Comparison of ENCODE assay signal across 22 cellular contexts in the genomic region with DNA sequence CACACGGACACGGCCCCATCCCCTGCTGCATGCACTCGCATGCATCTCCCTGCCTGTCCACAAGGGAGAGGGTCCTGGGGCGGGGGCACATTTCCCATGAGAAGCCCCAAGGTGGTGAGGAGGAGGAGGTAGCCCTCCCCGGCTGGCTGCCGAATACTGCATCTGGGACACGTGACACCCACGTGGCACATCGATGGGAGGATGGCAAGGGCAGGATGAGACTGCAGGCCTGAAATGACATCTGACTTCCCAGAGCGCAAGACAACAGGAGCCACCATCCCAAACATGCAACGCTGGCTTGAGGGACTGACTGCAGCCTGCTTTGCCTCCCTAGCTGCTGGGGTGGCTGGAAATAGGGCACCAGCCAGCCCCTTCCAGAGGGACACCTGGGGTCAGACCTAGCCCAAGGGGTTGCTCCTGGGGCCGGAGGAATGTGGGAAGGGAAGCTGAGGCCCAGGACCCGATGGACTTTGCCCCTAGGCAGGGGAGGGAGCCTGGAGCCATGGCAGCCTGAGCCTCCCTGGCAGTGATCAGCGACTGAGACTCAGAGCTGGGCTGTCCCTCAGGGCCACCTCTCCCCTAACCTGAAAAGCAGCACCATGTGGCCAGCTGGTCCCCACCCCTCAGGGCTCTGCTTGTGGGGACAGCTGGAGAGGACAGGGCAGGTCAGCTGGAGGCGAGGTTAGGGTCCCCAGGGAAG. TPM values are rescaled to one million over a fixed set of nuclear protein-coding genes. Genes with fewer than 3 reads are reported as not detected.
DNase-seq lines count a peak whose midpoint lies in the region; ATAC-seq, FAIRE-seq and TF ChIP-seq lines count a peak whose summit lies in the region.
"Had no signal": no experiment of that assay in that cellular context is flagged by ENCODE, and none has a peak within 500 bp of the region (broad histone marks: within the 10 kb centered on the region; RNA-seq: fewer than 3 reads in every experiment).

No MANE protein-coding gene starts in this region.

- no peak for TF ChIP-seq EP300 in SK-N-SH (IDR thresholded peaks at IDR 0.05; ENCODE audit: borderline replicate concordance in 1 of 2, low read depth in 1 of 2, low read length in 1 of 2)
- TF ChIP-seq EP300 in K562 (IDR thresholded peaks at IDR 0.05; ENCODE audit: low read length), result no peak

- H3F3A ChIP-seq in SK-N-SH (replicated peaks; ENCODE audit: insufficient read depth), result peaks cover 34% of the 10 kb centered on the region

- H3K4me2 ChIP-seq in SK-N-SH (no peak overlapping the region), K562 (ENCODE audit: insufficient read depth, low read length) (no peak overlapping the region)

- TF ChIP-seq CTCF in SK-N-SH (IDR thresholded peaks at IDR 0.05) (no peak), K562 (IDR thresholded peaks at IDR 0.05 in 2 of 3, conservative IDR thresholded peaks at IDR 0.05 in 1 of 3; ENCODE audit: insufficient read depth in 2 of 3, low read depth in 1 of 3, low read length in 3 of 3) (0 out of 6 replicates have a peak, but pooled peaks of 1 of the 3 experiments have one; percentile 15), left lung (IDR thresholded peaks at IDR 0.05) (no peak)

- H3K79me2 ChIP-seq in SK-N-SH (ENCODE audit: insufficient read depth) (peaks cover 7% of the 10 kb centered on the region; the same call in 1 of the 2 replicates), K562 (ENCODE audit: control insufficient read depth, insufficient read depth, low read length) (no peaks in the 10 kb centered on the region)

- POLR2A ChIA-PET in SK-N-SH (lab: Yijun Ruan, JAX) (interaction anchor here (0.8 to 0.9 kb wide), 2 partner anchors 9 to 14 kb away, joined by 3 read pairs; no protein-coding TSS in a partner anchor), K562 (lab: Yijun Ruan, JAX) (interaction anchor here (0.6 to 2.3 kb wide), 6 partner anchors 8 to 100 kb away, joined by 3 to 10 read pairs (median 3); no protein-coding TSS in a partner anchor)

- no peak for TF ChIP-seq RAD21 in SK-N-SH (IDR thresholded peaks at IDR 0.05; ENCODE audit: low read length)
- no peak for TF ChIP-seq RAD21 in K562 (CRISPR knock-in tag; conservative IDR thresholded peaks at IDR 0.05 in 1 of 2, IDR thresholded peaks at IDR 0.05 in 1 of 2)

- peak; percentile 44 for DNase-seq in SK-N-SH
- DNase-seq in K562 (ENCODE audit: extremely low read depth in 1 of 4, low spot score in 3 of 4), result no peak
- DNase-seq in small intestine, result peak; percentile 39
- no peak for DNase-seq in left lung
- DNase-seq: activated CD4-positive, alpha-beta T cell treated with anti-CD3 and anti-CD28 coated beads for 4 hours; BE2C; Calu3; cerebellar nuclear complex; mesenchymal stem cell; MM.1S; naive thymus-derived CD8-positive, alpha-beta T cell; NCI-H1436 treated with DMSO at 0.1 percent for 48 hours; NCI-H69; sigmoid colon; uterus had no signal

- no peaks in the 10 kb centered on the region for H3K9me2 ChIP-seq in SK-N-SH

- intact Hi-C loops in K562 (cut with micrococcal nuclease), result no loop called here
- intact Hi-C loops in left lung (cut with DNase I), result no loop called here

- H2AFZ ChIP-seq in SK-N-SH (ENCODE audit: low read depth), result no peak overlapping the region
- no peak overlapping the region for H2AFZ ChIP-seq in K562 (ENCODE audit: low read depth, low read length)

- peak; percentile 64 for TF ChIP-seq POLR2A in K562 (conservative IDR thresholded peaks at IDR 0.05)

- H3K4me1 ChIP-seq in SK-N-SH (ENCODE audit: control insufficient read depth in 1 of 2, insufficient read depth in 2 of 2, low read depth in 1 of 2, low read length in 1 of 2), result peaks cover 0 to 5% of the 10 kb centered on the region in 2 experiments; a peak in 3 of 4 replicates
- peaks cover 9 to 40% of the 10 kb centered on the region in 2 experiments; a peak in 4 of 5 replicates for H3K4me1 ChIP-seq in K562 (replicated peaks in 1 of 2; ENCODE audit: control insufficient read depth in 2 of 2, insufficient read depth in 2 of 2, low read length in 2 of 2)
- peaks cover 0 to 2% of the 10 kb centered on the region in 2 donors for H3K4me1 ChIP-seq in small intestine (ENCODE audit: control insufficient read depth in 2 of 2, insufficient read depth in 1 of 2, low read depth in 1 of 2, low read length in 1 of 2)
- H3K4me1 ChIP-seq in left lung, result peaks cover 2 to 7% of the 10 kb centered on the region in 2 donors
- H3K4me1 ChIP-seq: pancreas had no signal

- FAIRE-seq in K562 (lab: Jason Lieb, UNC) (no peak), small intestine (lab: Jason Lieb, UNC) (no peak)
- FAIRE-seq: A204.1, pancreas had no signal

- H3K27ac ChIP-seq in SK-N-SH (ENCODE audit: low read depth in 2 of 2, low read length in 1 of 2) (peak overlapping the region in 1 of 2 experiments; percentile 7; a peak in 1 of 4 replicates), K562 (ENCODE audit: extremely low read depth, low read depth, low read length) (no peak overlapping the region), small intestine (ENCODE audit: low read depth in 1 of 2, low read length in 1 of 2) (no peak overlapping the region), left lung (no peak overlapping the region)
- H3K27ac ChIP-seq: gastroesophageal sphincter, pancreas, sigmoid colon, uterus had no signal

- no peaks in the 10 kb centered on the region for H3K27me3 ChIP-seq in SK-N-SH (ENCODE audit: insufficient read depth)
- no peaks in the 10 kb centered on the region; a peak in 1 of 5 replicates for H3K27me3 ChIP-seq in K562 (ENCODE audit: control insufficient read depth in 2 of 2, insufficient read depth in 2 of 2, low read length in 2 of 2)
- H3K27me3 ChIP-seq in small intestine (ENCODE audit: control insufficient read depth in 2 of 2, insufficient read depth in 2 of 2, low read length in 2 of 2), result no peaks in the 10 kb centered on the region
- peaks cover 0 to 18% of the 10 kb centered on the region in 2 donors for H3K27me3 ChIP-seq in left lung
- H3K27me3 ChIP-seq: BE2C, gastroesophageal sphincter, pancreas, sigmoid colon, uterus had no signal

- H3K4me3 ChIP-seq in SK-N-SH (ENCODE audit: low read depth in 2 of 2, low read length in 1 of 2) (no peak overlapping the region), K562 (no peak overlapping the region), small intestine (ENCODE audit: low read depth in 1 of 2, low read length in 2 of 2) (no peak overlapping the region), left lung (no peak overlapping the region)
- H3K4me3 ChIP-seq: gastroesophageal sphincter, pancreas, sigmoid colon, uterus had no signal

- no peak for ATAC-seq in SK-N-SH treated with all-trans-retinoic acid at 6 μM for 48 hours
- ATAC-seq in K562, result peak; percentile 2; the same call in 1 of the 3 replicates
- no peak for ATAC-seq in HG03280 (IDR thresholded peaks at IDR 0.05; ENCODE audit: unreplicated experiment)
- no peak for ATAC-seq in left lung
- ATAC-seq: activated naive CD4-positive, alpha-beta T cell treated with anti-CD3 and anti-CD28 coated beads, Interleukin-2, amount 50 U/mL, for 72 hours; gastroesophageal sphincter; naive thymus-derived CD8-positive, alpha-beta T cell; stimulated activated memory B cell treated with anti-CD40 and anti-IgM and Interleukin-4, amounts not matched to agents 10 μg/mL and 1 μg/mL and 100 μg/mL, for 72 hours had no signal

- H3K36me3 ChIP-seq in SK-N-SH (replicated peaks in 1 of 2; ENCODE audit: control insufficient read depth in 1 of 2, insufficient read depth in 2 of 2, low read length in 1 of 2) (peaks cover 37 to 72% of the 10 kb centered on the region in 2 experiments), K562 (ENCODE audit: control insufficient read depth, insufficient read depth, low read length) (peaks cover 69% of the 10 kb centered on the region; the same call in 2 of the 3 replicates), small intestine (ENCODE audit: control insufficient read depth in 2 of 2, insufficient read depth in 2 of 2, low read length in 2 of 2) (peaks cover 5 to 12% of the 10 kb centered on the region in 2 donors), left lung (peaks cover 0 to 82% of the 10 kb centered on the region in 2 donors)
- H3K36me3 ChIP-seq: uterus had no signal

- in situ Hi-C loops in K562 (cut with MboI), result no loop called here

- 86% methylated on average over 15 of the region's 15 CpGs for WGBS in SK-N-SH (ENCODE audit: low lambda C conversion rate)
- WGBS in K562 (ENCODE audit: insufficient coverage, low coverage, missing lambda C conversion rate), result 87% methylated on average over 15 of the region's 15 CpGs
- WGBS in small intestine, 3 donors, result 71 to 81% (median 75%) methylated on average over 14 to 15 of the region's 15 CpGs

- BruUV-seq in K562 (replicated peaks; lab: Mats Ljungman, UMichigan), result no TSS peak

- H4K20me1 ChIP-seq in SK-N-SH (ENCODE audit: insufficient read depth) (peaks cover 13% of the 10 kb centered on the region; the same call in 1 of the 2 replicates), K562 (replicated peaks; ENCODE audit: control insufficient read depth, insufficient read depth, low read length) (peaks cover 19% of the 10 kb centered on the region)

- no peaks in the 10 kb centered on the region for H3K9me1 ChIP-seq in K562 (ENCODE audit: control insufficient read depth, insufficient read depth, low read length)

- CTCF ChIA-PET in SK-N-SH (lab: Yijun Ruan, JAX), result interaction anchor here (0.7 to 8.8 kb wide), 8 partner anchors 16 to 1019 kb away, joined by 3 to 70 read pairs (median 4); a partner anchor contains a TSS
- CTCF ChIA-PET in K562 (lab: Yijun Ruan, JAX; ENCODE audit: low intra/inter-chr PET ratio), result no interaction called here

- H3K9ac ChIP-seq in SK-N-SH, result no peak overlapping the region
- peak overlapping the region in 1 of 2 experiments; percentile 61; a peak in 2 of 4 replicates for H3K9ac ChIP-seq in K562 (ENCODE audit: insufficient read depth in 1 of 2, low read depth in 2 of 2, low read length in 2 of 2)

- H3K9me3 ChIP-seq in SK-N-SH (no peaks in the 10 kb centered on the region), K562 (replicated peaks; ENCODE audit: control insufficient read depth, insufficient read depth, low read depth, low read length) (no peaks in the 10 kb centered on the region), small intestine (ENCODE audit: control insufficient read depth, low read depth) (no peaks in the 10 kb centered on the region), left lung (no peaks in the 10 kb centered on the region)
- H3K9me3 ChIP-seq: BE2C, gastroesophageal sphincter, pancreas, sigmoid colon, uterus had no signal

RNA-seq across cellular contexts. Expression of a gene that starts 16.1 kb away (rescaled TPM):
- polyA plus RNA-seq in SK-N-SH (2012; rRNA removed) (174 and 206 TPM in 2 replicates), K562 (2011; rRNA removed) (115 and 168 TPM in 2 replicates), K562 (2014; fragmentation: Illumina TruSeq; extraction: Trizol) (206 and 216 TPM in 2 replicates), K562 (2014; fragmentation: Nextera tagmentation; extraction: Ambion mirVana) (100 to 1,000 TPM in 1 of 2 experiments, 10 to 100 TPM in 1; 79.5 to 150 TPM), K562 (2014; rRNA removed) (270 and 301 TPM in 2 replicates), small intestine (10 to 100 TPM; 37.8 to 90.0 (median 50.5) TPM)
- 167 and 190 TPM in 2 replicates for polyA plus RNA-seq in SK-N-SH (2012; cell fraction: cytosol; rRNA removed)
- 151 and 156 TPM in 2 replicates for polyA plus RNA-seq in SK-N-SH (2012; cell fraction: nucleus; rRNA removed)
- 117 and 181 TPM in 2 replicates for total RNA-seq in K562 (2011; cell fraction: chromatin; rRNA removed; ENCODE audit: low replicate concordance)
- total RNA-seq in K562 (2011; cell fraction: nucleolus; rRNA removed), result 113 TPM in 2 replicates
- 140 and 171 TPM in 2 replicates for total RNA-seq in K562 (2011; cell fraction: nucleoplasm; rRNA removed)
- total RNA-seq in K562 (2014; rRNA removed) (170 and 183 TPM in 2 replicates), K562 (2014; rRNA removed; fragmentation: Illumina TruSeq; extraction: Trizol) (117 and 124 TPM in 2 replicates), K562 (2015; rRNA removed; fragmentation: Illumina TruSeq; extraction: Trizol) (123 and 128 TPM in 2 replicates), K562 (2021) (135 and 144 TPM in 2 replicates), left lung (10 to 100 TPM; 44.6 to 66.3 TPM)
- polyA plus RNA-seq in K562 (2011; cell fraction: cytosol; rRNA removed), result 171 and 217 TPM in 2 replicates
- 88.8 and 118 TPM in 2 replicates for polyA plus RNA-seq in K562 (2011; cell fraction: nucleus; rRNA removed)
- 99.9 and 166 TPM in 2 replicates for polyA plus RNA-seq in K562 (2012)
- 64.3 and 80.9 TPM in 2 replicates for polyA minus RNA-seq in K562 (2011; rRNA and poly(A)+ RNA removed)
- polyA minus RNA-seq in K562 (2011; cell fraction: cytosol; rRNA and poly(A)+ RNA removed), result 39.0 and 45.1 TPM in 2 replicates
- polyA minus RNA-seq in K562 (2011; cell fraction: nucleus; rRNA and poly(A)+ RNA removed), result 19.1 and 20.2 TPM in 2 replicates

RNA-seq across cellular contexts. Expression of a gene that starts 16.3 kb away (rescaled TPM):
- polyA plus RNA-seq in SK-N-SH (2012; rRNA removed) (10.6 and 11.0 TPM in 2 replicates), K562 (2011; rRNA removed) (2.0 and 3.7 TPM in 2 replicates), K562 (2014; fragmentation: Illumina TruSeq; extraction: Trizol) (4.6 and 6.4 TPM in 2 replicates), K562 (2014; fragmentation: Nextera tagmentation; extraction: Ambion mirVana) (1 to 10 TPM; 1.1 to 1.4 TPM), K562 (2014; rRNA removed) (9.2 and 11.4 TPM in 2 replicates), small intestine (10 to 100 TPM in 1 of 3 donors, 1 to 10 TPM in 2; 6.0 to 10.4 (median 6.8) TPM)
- polyA plus RNA-seq in SK-N-SH (2012; cell fraction: cytosol; rRNA removed), result 8.0 and 10.5 TPM in 2 replicates
- polyA plus RNA-seq in SK-N-SH (2012; cell fraction: nucleus; rRNA removed), result 7.5 and 8.0 TPM in 2 replicates
- 18.6 and 26.1 TPM in 2 replicates for total RNA-seq in K562 (2011; cell fraction: chromatin; rRNA removed; ENCODE audit: low replicate concordance)
- 21.3 and 26.5 TPM in 2 replicates for total RNA-seq in K562 (2011; cell fraction: nucleolus; rRNA removed)
- total RNA-seq in K562 (2011; cell fraction: nucleoplasm; rRNA removed), result 23.2 and 25.1 TPM in 2 replicates
- total RNA-seq in K562 (2014; rRNA removed) (6.9 and 8.6 TPM in 2 replicates), K562 (2014; rRNA removed; fragmentation: Illumina TruSeq; extraction: Trizol) (3.8 and 4.2 TPM in 2 replicates), K562 (2015; rRNA removed; fragmentation: Illumina TruSeq; extraction: Trizol) (4.4 and 4.6 TPM in 2 replicates), K562 (2021) (10.1 and 11.3 TPM in 2 replicates), left lung (10 to 100 TPM; 10.3 to 10.4 TPM)
- polyA plus RNA-seq in K562 (2011; cell fraction: cytosol; rRNA removed), result 3.2 and 14.7 TPM in 2 replicates
- polyA plus RNA-seq in K562 (2011; cell fraction: nucleus; rRNA removed), result 4.0 and 7.2 TPM in 2 replicates
- 5.5 and 7.0 TPM in 2 replicates for polyA plus RNA-seq in K562 (2012)
- polyA minus RNA-seq in K562 (2011; rRNA and poly(A)+ RNA removed), result 5.5 and 7.9 TPM in 2 replicates
- 3.3 and 3.4 TPM in 2 replicates for polyA minus RNA-seq in K562 (2011; cell fraction: cytosol; rRNA and poly(A)+ RNA removed)
- polyA minus RNA-seq in K562 (2011; cell fraction: nucleus; rRNA and poly(A)+ RNA removed), result 8.8 and 10.3 TPM in 2 replicates

RNA-seq across cellular contexts. Expression of a gene that starts 19.9 kb away (rescaled TPM):
- 81.2 and 91.1 TPM in 2 replicates for polyA plus RNA-seq in SK-N-SH (2012; rRNA removed)
- 40.6 and 54.4 TPM in 2 replicates for polyA plus RNA-seq in SK-N-SH (2012; cell fraction: cytosol; rRNA removed)
- polyA plus RNA-seq in SK-N-SH (2012; cell fraction: nucleus; rRNA removed), result 330 and 340 TPM in 2 replicates
- 30.3 and 77.9 TPM in 2 replicates for total RNA-seq in K562 (2011; cell fraction: chromatin; rRNA removed; ENCODE audit: low replicate concordance)
- total RNA-seq in K562 (2011; cell fraction: nucleolus; rRNA removed), result 38.9 and 39.9 TPM in 2 replicates
- 23.4 and 25.5 TPM in 2 replicates for total RNA-seq in K562 (2011; cell fraction: nucleoplasm; rRNA removed)
- total RNA-seq in K562 (2014; rRNA removed), result 9.1 and 9.9 TPM in 2 replicates
- 2.3 and 3.9 TPM in 2 replicates for total RNA-seq in K562 (2014; rRNA removed; fragmentation: Illumina TruSeq; extraction: Trizol)
- 6.3 and 9.6 TPM in 2 replicates for total RNA-seq in K562 (2015; rRNA removed; fragmentation: Illumina TruSeq; extraction: Trizol)
- total RNA-seq in K562 (2021), result 8.0 and 8.9 TPM in 2 replicates
- polyA plus RNA-seq in K562 (2011; rRNA removed), result 6.7 and 7.5 TPM in 2 replicates
- polyA plus RNA-seq in K562 (2011; cell fraction: cytosol; rRNA removed), result 5.7 and 9.2 TPM in 2 replicates
- 47.5 and 68.0 TPM in 2 replicates for polyA plus RNA-seq in K562 (2011; cell fraction: nucleus; rRNA removed)
- 7.2 and 8.0 TPM in 2 replicates for polyA plus RNA-seq in K562 (2012)
- 6.1 and 9.9 TPM in 2 replicates for polyA plus RNA-seq in K562 (2014; fragmentation: Illumina TruSeq; extraction: Trizol)
- polyA plus RNA-seq in K562 (2014; fragmentation: Nextera tagmentation; extraction: Ambion mirVana), result under 1 TPM; 0.04 to 0.15 TPM
- polyA plus RNA-seq in K562 (2014; rRNA removed), result 11.7 and 15.1 TPM in 2 replicates
- polyA minus RNA-seq in K562 (2011; rRNA and poly(A)+ RNA removed), result 14.4 and 26.2 TPM in 2 replicates
- polyA minus RNA-seq in K562 (2011; cell fraction: cytosol; rRNA and poly(A)+ RNA removed), result 6.7 and 8.3 TPM in 2 replicates
- polyA minus RNA-seq in K562 (2011; cell fraction: nucleus; rRNA and poly(A)+ RNA removed), result 9.0 and 13.7 TPM in 2 replicates
- 10 to 100 TPM in 2 of 3 donors, 1 to 10 TPM in 1; 9.5 to 17.7 (median 11.6) TPM for polyA plus RNA-seq in small intestine
- 1 to 10 TPM; 5.4 to 6.9 TPM for total RNA-seq in left lung

RNA-seq across cellular contexts. Expression of a gene that starts 31.9 kb away (rescaled TPM):
- polyA plus RNA-seq in SK-N-SH (2012; rRNA removed), result 5.7 and 7.4 TPM in 2 replicates
- 3.7 and 5.9 TPM in 2 replicates for polyA plus RNA-seq in SK-N-SH (2012; cell fraction: cytosol; rRNA removed)
- 5.7 and 10.9 TPM in 2 replicates for polyA plus RNA-seq in SK-N-SH (2012; cell fraction: nucleus; rRNA removed)
- total RNA-seq in K562 (2011; cell fraction: chromatin; rRNA removed; ENCODE audit: low replicate concordance), result 1.3 TPM in 1 of 2 replicates, not detected in the other
- total RNA-seq in K562 (2011; cell fraction: nucleolus; rRNA removed), result 0.83 and 1.3 TPM in 2 replicates
- total RNA-seq in K562 (2011; cell fraction: nucleoplasm; rRNA removed), result 0.76 and 0.88 TPM in 2 replicates
- 2.3 and 2.5 TPM in 2 replicates for total RNA-seq in K562 (2014; rRNA removed)
- total RNA-seq in K562 (2014; rRNA removed; fragmentation: Illumina TruSeq; extraction: Trizol), result 0.26 TPM in 1 of 2 replicates, not detected in the other
- 0.25 and 0.38 TPM in 2 replicates for total RNA-seq in K562 (2015; rRNA removed; fragmentation: Illumina TruSeq; extraction: Trizol)
- 1.1 and 1.3 TPM in 2 replicates for total RNA-seq in K562 (2021)
- polyA plus RNA-seq in K562 (2011; rRNA removed), result 0.84 and 1.6 TPM in 2 replicates
- polyA plus RNA-seq in K562 (2011; cell fraction: cytosol; rRNA removed), result 1.8 and 2.7 TPM in 2 replicates
- polyA plus RNA-seq in K562 (2011; cell fraction: nucleus; rRNA removed), result 1.7 TPM in 2 replicates
- 0.70 and 2.2 TPM in 2 replicates for polyA plus RNA-seq in K562 (2012)
- polyA plus RNA-seq in K562 (2014; fragmentation: Illumina TruSeq; extraction: Trizol), result 0.39 and 0.42 TPM in 2 replicates
- polyA plus RNA-seq in K562 (2014; fragmentation: Nextera tagmentation; extraction: Ambion mirVana), result not detected
- polyA plus RNA-seq in K562 (2014; rRNA removed), result 1.3 and 2.1 TPM in 2 replicates
- polyA minus RNA-seq in K562 (2011; rRNA and poly(A)+ RNA removed), result 0.32 TPM in 1 of 2 replicates, not detected in the other
- 1.2 and 1.9 TPM in 2 replicates for polyA minus RNA-seq in K562 (2011; cell fraction: cytosol; rRNA and poly(A)+ RNA removed)
- polyA minus RNA-seq in K562 (2011; cell fraction: nucleus; rRNA and poly(A)+ RNA removed), result 0.27 and 0.33 TPM in 2 replicates
- polyA plus RNA-seq in small intestine, result 1 to 10 TPM; 2.6 to 3.8 (median 2.7) TPM
- 1 to 10 TPM in 1 of 2 donors, under 1 TPM in 1; 0.89 to 2.0 TPM for total RNA-seq in left lung

RNA-seq across cellular contexts. Expression of a gene that starts 39.1 kb away (rescaled TPM):
- polyA plus RNA-seq in SK-N-SH (2012; rRNA removed) (29.9 and 33.7 TPM in 2 replicates), K562 (2011; rRNA removed) (18.4 and 18.9 TPM in 2 replicates), K562 (2014; fragmentation: Illumina TruSeq; extraction: Trizol) (25.5 and 26.3 TPM in 2 replicates), K562 (2014; fragmentation: Nextera tagmentation; extraction: Ambion mirVana) (1 to 10 TPM; 7.7 to 8.6 TPM), K562 (2014; rRNA removed) (40.7 and 41.7 TPM in 2 replicates), small intestine (10 to 100 TPM; 53.0 to 93.3 (median 60.1) TPM)
- polyA plus RNA-seq in SK-N-SH (2012; cell fraction: cytosol; rRNA removed), result 14.8 and 23.2 TPM in 2 replicates
- polyA plus RNA-seq in SK-N-SH (2012; cell fraction: nucleus; rRNA removed), result 32.1 and 34.9 TPM in 2 replicates
- 36.5 and 95.8 TPM in 2 replicates for total RNA-seq in K562 (2011; cell fraction: chromatin; rRNA removed; ENCODE audit: low replicate concordance)
- 87.9 and 90.7 TPM in 2 replicates for total RNA-seq in K562 (2011; cell fraction: nucleolus; rRNA removed)
- total RNA-seq in K562 (2011; cell fraction: nucleoplasm; rRNA removed), result 50.6 and 64.7 TPM in 2 replicates
- total RNA-seq in K562 (2014; rRNA removed) (44.2 and 52.6 TPM in 2 replicates), K562 (2014; rRNA removed; fragmentation: Illumina TruSeq; extraction: Trizol) (11.7 and 13.2 TPM in 2 replicates), K562 (2015; rRNA removed; fragmentation: Illumina TruSeq; extraction: Trizol) (17.5 and 17.9 TPM in 2 replicates), K562 (2021) (32.6 and 37.3 TPM in 2 replicates), left lung (10 to 100 TPM; 35.6 to 36.3 TPM)
- 22.5 and 50.4 TPM in 2 replicates for polyA plus RNA-seq in K562 (2011; cell fraction: cytosol; rRNA removed)
- 22.8 and 51.7 TPM in 2 replicates for polyA plus RNA-seq in K562 (2011; cell fraction: nucleus; rRNA removed)
- polyA plus RNA-seq in K562 (2012), result 24.2 and 35.9 TPM in 2 replicates
- 5.8 and 10.2 TPM in 2 replicates for polyA minus RNA-seq in K562 (2011; rRNA and poly(A)+ RNA removed)
- 7.9 and 9.4 TPM in 2 replicates for polyA minus RNA-seq in K562 (2011; cell fraction: cytosol; rRNA and poly(A)+ RNA removed)
- polyA minus RNA-seq in K562 (2011; cell fraction: nucleus; rRNA and poly(A)+ RNA removed), result 33.2 and 40.7 TPM in 2 replicates

Comparison
In these comparisons a context has a peak if more than half of its experiments do, and no peak if none do; other contexts are left out.
1. DNase-seq: peak in SK-N-SH (single experiment) and small intestine (single experiment); none in K562 (0 of 4) and left lung (0 of 2).